23 cellular contexts compared by ENCODE assay signal in genomic region chr6:151351146-151351700, GRCh38. TPM values are rescaled to one million over a fixed set of nuclear protein-coding genes. Genes with fewer than 3 reads are reported as not detected.
A peak's percentile ranks its signal among the peaks of the same experiment; 100 is the strongest.
DNase-seq lines count a peak whose midpoint lies in the region; ATAC-seq, FAIRE-seq and TF ChIP-seq lines count a peak whose summit lies in the region.
"Had no signal": no experiment of that assay in that cellular context is flagged by ENCODE, and none has a peak within 500 bp of the region (broad histone marks: within the 10 kb centered on the region; RNA-seq: fewer than 3 reads in every experiment).

No MANE protein-coding gene starts in this region.

- no peak overlapping the region for H3K9ac ChIP-seq in endothelial cell of umbilical vein (replicated peaks; ENCODE audit: extremely low read depth, insufficient read depth, low read length)
- H3K9ac ChIP-seq: BLaER1 had no signal

- intact Hi-C loops in cardiac septum (cut with DNase I) (no loop called here), heart right ventricle (cut with DNase I) (no loop called here), endothelial cell of umbilical vein (cut with micrococcal nuclease) (no loop called here)

- H3K4me1 Mint-ChIP-seq in type B pancreatic cell (ENCODE audit: unreplicated experiment), result no peaks in the 10 kb centered on the region
- H3K4me1 Mint-ChIP-seq: B cell; CD4-positive, CD25-positive, alpha-beta regulatory T cell had no signal

- TF ChIP-seq CTCF in heart right ventricle (IDR thresholded peaks at IDR 0.05), result no peak
- TF ChIP-seq CTCF in endothelial cell of umbilical vein (IDR thresholded peaks at IDR 0.05; ENCODE audit: extremely low read depth in 1 of 2, insufficient read depth in 1 of 2, low read depth in 1 of 2, low read length in 2 of 2), result no peak
- no peak for TF ChIP-seq CTCF in type B pancreatic cell (conservative IDR thresholded peaks at IDR 0.05)

- FAIRE-seq in endothelial cell of umbilical vein (lab: Jason Lieb, UNC) (no peak), GM12892 (lab: Jason Lieb, UNC) (no peak)
- FAIRE-seq: A204.1, GM12891, H54 had no signal

- peaks cover 0 to 37% (median 0%) of the 10 kb centered on the region in 9 donors for H3K36me3 ChIP-seq in heart right ventricle
- peaks cover 12 to 33% of the 10 kb centered on the region in 2 experiments for H3K36me3 ChIP-seq in endothelial cell of umbilical vein (ENCODE audit: control insufficient read depth in 2 of 2, extremely low read depth in 1 of 2, insufficient read depth in 2 of 2, low read length in 2 of 2)

- H3K9me1 ChIP-seq in endothelial cell of umbilical vein (replicated peaks; ENCODE audit: control insufficient read depth, extremely low read depth, insufficient read depth, low read length), result no peaks in the 10 kb centered on the region

- DNase-seq in cardiac septum (ENCODE audit: low spot score) (peak; percentile 63), heart right ventricle (no peak), NCI-H69 (lab: John Stamatoyannopoulos, UW) (peak; percentile 11), endothelial cell of umbilical vein (ENCODE audit: low read depth, low spot score) (no peak), type B pancreatic cell (ENCODE audit: extremely low spot score, unreplicated experiment) (peak; percentile 36), GM12892 (ENCODE audit: insufficient read length) (no peak), NCI-H510A treated with DMSO at 0.1 percent for 48 hours (lab: John Stamatoyannopoulos, UW) (no peak)
- DNase-seq: Caco-2; CD4-positive, CD25-positive, alpha-beta regulatory T cell; DMS153; GF-D8; GOT3; HFFc6 had no signal

- H3K4me1 ChIP-seq in heart right ventricle (peaks cover 0 to 10% (median 0%) of the 10 kb centered on the region in 9 donors), endothelial cell of umbilical vein (ENCODE audit: control insufficient read depth, extremely low read depth, insufficient read depth, low read length) (no peaks in the 10 kb centered on the region)
- H3K4me1 ChIP-seq: BLaER1, Caco-2, HAP-1 had no signal

- H3K4me3 ChIP-seq in heart right ventricle, result no peak overlapping the region
- no peak overlapping the region for H3K4me3 ChIP-seq in endothelial cell of umbilical vein (replicated peaks in 1 of 3; ENCODE audit: insufficient read depth in 1 of 3, low read depth in 1 of 3, low read length in 3 of 3)
- H3K4me3 ChIP-seq: BLaER1, HAP-1 had no signal

- CTCF ChIA-PET in endothelial cell of umbilical vein (lab: Charles Lee), result interaction anchor here (1.6 kb wide), 1 partner anchor 459 kb away, joined by 5 read pairs; no protein-coding TSS in a partner anchor

- ATAC-seq in heart right ventricle (no peak), HG02885 (IDR thresholded peaks at IDR 0.05; ENCODE audit: poor library complexity, unreplicated experiment) (no peak)
- ATAC-seq: CD8-positive, alpha-beta T cell had no signal

- H3K27ac Mint-ChIP-seq in type B pancreatic cell, result no peak overlapping the region
- H3K27ac Mint-ChIP-seq: B cell; CD4-positive, CD25-positive, alpha-beta regulatory T cell; CD8-positive, alpha-beta T cell; HFFc6 had no signal

- 95 to 97% methylated on average over 18 of the region's 18 CpGs for WGBS in heart right ventricle, 2 donors

- H3K36me3 Mint-ChIP-seq in type B pancreatic cell, result peaks cover 26% of the 10 kb centered on the region
- H3K36me3 Mint-ChIP-seq: CD8-positive, alpha-beta T cell had no signal

- dilution Hi-C loops in endothelial cell of umbilical vein (cut with MboI; ENCODE audit: extremely low pct_ligation_motif_present, low sequenced_read_pairs), result no loop called here

- no peak overlapping the region for H3K4me2 ChIP-seq in endothelial cell of umbilical vein (ENCODE audit: insufficient read depth, low read length)
- H3K4me2 ChIP-seq: BLaER1 had no signal

- peaks cover 22% of the 10 kb centered on the region for H3K79me2 ChIP-seq in endothelial cell of umbilical vein (ENCODE audit: control insufficient read depth, insufficient read depth, low read length)

- no TSS peak for BruUV-seq in endothelial cell of umbilical vein (replicated peaks; lab: Mats Ljungman, UMichigan)

- H3K27me3 Mint-ChIP-seq in type B pancreatic cell, result no peaks in the 10 kb centered on the region

- TF ChIP-seq POLR2A in endothelial cell of umbilical vein (IDR thresholded peaks at IDR 0.05; ENCODE audit: low read depth, low read length) (no peak), GM12892 (IDR thresholded peaks at IDR 0.05; ENCODE audit: low read depth, low read length) (no peak)

- no peaks in the 10 kb centered on the region for H3K9me3 ChIP-seq in heart right ventricle
- H3K9me3 ChIP-seq in endothelial cell of umbilical vein (replicated peaks; ENCODE audit: control insufficient read depth, insufficient read depth, low read length), result no peaks in the 10 kb centered on the region
- H3K9me3 ChIP-seq: BLaER1, Caco-2, HAP-1 had no signal

- H4K20me1 ChIP-seq in endothelial cell of umbilical vein (replicated peaks; ENCODE audit: control insufficient read depth, extremely low read depth, insufficient read depth, low read length), result no peaks in the 10 kb centered on the region

- POLR2A ChIA-PET in endothelial cell of umbilical vein (lab: Charles Lee), result no interaction called here

- no peak overlapping the region for H3K4me3 Mint-ChIP-seq in type B pancreatic cell
- H3K4me3 Mint-ChIP-seq: B cell; CD4-positive, CD25-positive, alpha-beta regulatory T cell; CD8-positive, alpha-beta T cell; HFFc6 had no signal

- H3K9me3 Mint-ChIP-seq in type B pancreatic cell, result no peaks in the 10 kb centered on the region
- H3K9me3 Mint-ChIP-seq: CD4-positive, CD25-positive, alpha-beta regulatory T cell; CD8-positive, alpha-beta T cell; HFFc6 had no signal

- no peaks in the 10 kb centered on the region for H3K27me3 ChIP-seq in heart right ventricle
- H3K27me3 ChIP-seq in endothelial cell of umbilical vein (ENCODE audit: control insufficient read depth in 2 of 2, insufficient read depth in 2 of 2, low read length in 2 of 2), result no peaks in the 10 kb centered on the region
- H3K27me3 ChIP-seq: BLaER1 had no signal

- H3K27ac ChIP-seq in heart right ventricle (no peak overlapping the region), endothelial cell of umbilical vein (ENCODE audit: insufficient read depth, low read depth, low read length) (no peak overlapping the region)
- H3K27ac ChIP-seq: 22Rv1, BLaER1, C4-2B had no signal

- no peak overlapping the region for H2AFZ ChIP-seq in endothelial cell of umbilical vein (ENCODE audit: low read depth, low read length)

TF ChIP-seq in endothelial cell of umbilical vein, 7 proteins besides CTCF, POLR2A, EP300 and RAD21:
- peak; percentile 4 for TF ChIP-seq POLR2AphosphoS5 (IDR thresholded peaks at IDR 0.05; ENCODE audit: insufficient read depth, low read depth, low read length)
- TF ChIP-seq MAX (IDR thresholded peaks at IDR 0.05; ENCODE audit: insufficient read depth, insufficient read length), result no peak

RNA-seq across cellular contexts. Expression of gene ZBTB2, which starts 40.1 kb away (rescaled TPM):
- 8.0 TPM for total RNA-seq in cardiac septum
- 1 to 10 TPM; 3.4 to 8.3 (median 5.2) TPM for total RNA-seq in heart right ventricle
- 1 to 10 TPM; 4.1 to 4.4 TPM for polyA plus RNA-seq in heart right ventricle
- 13.1 and 13.6 TPM in 2 replicates for total RNA-seq in endothelial cell of umbilical vein
- polyA plus RNA-seq in endothelial cell of umbilical vein, result 11.3 and 11.8 TPM in 2 replicates
- 13.3 and 15.3 TPM in 2 replicates for polyA plus RNA-seq in endothelial cell of umbilical vein (2011; cell fraction: cytosol; rRNA removed)
- 10.3 and 10.4 TPM in 2 replicates for polyA plus RNA-seq in endothelial cell of umbilical vein (2011; cell fraction: nucleus; rRNA removed)
- polyA plus RNA-seq in endothelial cell of umbilical vein (2012), result 8.1 and 13.4 TPM in 2 replicates
- polyA minus RNA-seq in endothelial cell of umbilical vein, result 21.8 and 23.6 TPM in 2 replicates
- 13.7 TPM for polyA minus RNA-seq in endothelial cell of umbilical vein (2011; cell fraction: cytosol; rRNA and poly(A)+ RNA removed)
- polyA minus RNA-seq in endothelial cell of umbilical vein (2011; cell fraction: nucleus; rRNA and poly(A)+ RNA removed), result 6.4 and 8.0 TPM in 2 replicates
- 13.5 and 14.8 TPM in 2 replicates for total RNA-seq in type B pancreatic cell (ENCODE audit: low replicate concordance)
- polyA plus RNA-seq in GM12892 (2012; ENCODE audit: missing spikeins), result 9.3 TPM

Comparison
In these comparisons a context has a peak if more than half of its experiments do, and no peak if none do; other contexts are left out.
1. DNase-seq: peak in cardiac septum (single experiment), NCI-H69 (single experiment) and type B pancreatic cell (single experiment); none in heart right ventricle (0 of 2), endothelial cell of umbilical vein (single experiment), GM12892 (single experiment) and NCI-H510A treated with DMSO at 0.1 percent for 48 hours (single experiment).